ENCODE assay signal across 8 cellular contexts in the genomic region with DNA sequence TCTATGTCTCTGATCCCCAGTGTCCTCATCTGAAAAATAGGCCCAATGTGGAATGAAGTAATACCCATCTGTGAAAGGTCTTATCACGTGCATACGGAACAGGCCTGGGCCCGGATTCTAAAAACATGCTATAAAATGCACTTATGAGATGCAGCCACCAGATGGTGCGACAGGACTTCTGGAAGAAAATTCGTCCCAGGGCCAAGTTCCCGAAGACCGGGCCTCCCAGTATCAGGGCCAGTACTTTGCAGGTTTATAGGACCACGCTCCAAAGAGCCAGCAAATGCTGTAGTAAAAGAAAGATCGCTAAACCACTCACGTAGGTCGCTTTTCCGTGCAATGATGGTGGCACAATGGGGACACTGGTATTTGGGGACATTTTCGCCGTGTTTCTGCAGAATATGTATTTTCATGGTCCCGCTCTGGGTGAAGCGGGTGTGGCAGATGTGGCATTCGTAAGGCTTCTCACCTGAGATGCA. TPM values are rescaled to one million over a fixed set of nuclear protein-coding genes. Genes with fewer than 3 reads are reported as not detected.
DNase-seq lines count a peak whose midpoint lies in the region; ATAC-seq and TF ChIP-seq lines count a peak whose summit lies in the region.

No MANE protein-coding gene starts in this region.

- H3K27me3 ChIP-seq in right cardiac atrium (ENCODE audit: control insufficient read depth, insufficient read depth) (no peaks in the 10 kb centered on the region), sigmoid colon (no peaks in the 10 kb centered on the region)

- peak; percentile 85 to 89 for ATAC-seq in right cardiac atrium
- ATAC-seq in HG02610 (IDR thresholded peaks at IDR 0.05; ENCODE audit: unreplicated experiment), result no peak

- no peak overlapping the region for H3K4me3 ChIP-seq in astrocyte of the cerebellum (ENCODE audit: low read depth, low read length)
- no peak overlapping the region for H3K4me3 ChIP-seq in right cardiac atrium (ENCODE audit: low read length)
- no peak overlapping the region for H3K4me3 ChIP-seq in sigmoid colon

- no peak overlapping the region for H3K27ac ChIP-seq in right cardiac atrium (ENCODE audit: low read length)
- H3K27ac ChIP-seq in sigmoid colon, result no peak overlapping the region

- in situ Hi-C loops in astrocyte of the cerebellum (cut with HindIII; ENCODE audit: low sequenced_read_pairs), result loop anchor here (25.0 kb wide), 1 partner anchor 673 kb away; no protein-coding TSS in a partner anchor

- no peak for TF ChIP-seq POLR2A in sigmoid colon (IDR thresholded peaks at IDR 0.05)

- intact Hi-C loops in right cardiac atrium (cut with DNase I) (loop anchor here (1.0 to 5.0 kb wide), 7 partner anchors 78 to 698 kb away; no protein-coding TSS in a partner anchor), sigmoid colon (cut with DNase I) (loop anchor here (1.0 to 2.0 kb wide), 2 partner anchors 79 to 694 kb away; no protein-coding TSS in a partner anchor)

- peak; percentile 86 for DNase-seq in AG08395 (ENCODE audit: low spot score)
- peak; percentile 49 for DNase-seq in NCI-H748 (lab: John Stamatoyannopoulos, UW; ENCODE audit: unreplicated experiment)
- DNase-seq in astrocyte of the cerebellum (ENCODE audit: low read depth), result peak; percentile 47
- DNase-seq in right cardiac atrium, result peak; percentile 67 to 78 (median 75)
- peak; percentile 90 for DNase-seq in sigmoid colon
- no peak for DNase-seq in NK-92 (lab: John Stamatoyannopoulos, UW; ENCODE audit: unreplicated experiment)

- 32% methylated on average over 17 of the region's 17 CpGs for WGBS in right cardiac atrium
- 35 to 45% methylated on average over 17 of the region's 17 CpGs for WGBS in sigmoid colon, 2 donors

- no peaks in the 10 kb centered on the region for H3K4me1 ChIP-seq in right cardiac atrium (ENCODE audit: control insufficient read depth, insufficient read depth, low read length)
- H3K4me1 ChIP-seq in sigmoid colon, result peaks cover 0 to 9% (median 0%) of the 10 kb centered on the region in 4 donors

- TF ChIP-seq EP300 in sigmoid colon (IDR thresholded peaks at IDR 0.05), result no peak

- no peaks in the 10 kb centered on the region for H3K36me3 ChIP-seq in sigmoid colon

- H3K9me3 ChIP-seq in right cardiac atrium (ENCODE audit: control insufficient read depth, low read length) (no peaks in the 10 kb centered on the region), sigmoid colon (no peaks in the 10 kb centered on the region)

- peak; percentile 59; the same call in 1 of the 2 replicates for TF ChIP-seq CTCF in GM12874 (IDR thresholded peaks at IDR 0.05; ENCODE audit: insufficient read depth, low read depth, low read length)
- TF ChIP-seq CTCF in astrocyte of the cerebellum (IDR thresholded peaks at IDR 0.05; ENCODE audit: low read depth, low read length, missing control alignments), result peak; percentile 79
- peak; percentile 58 to 89 (median 75) for TF ChIP-seq CTCF in sigmoid colon (IDR thresholded peaks at IDR 0.05)

RNA-seq across cellular contexts. Expression of gene CTCFL, which starts 10.6 kb away (rescaled TPM):
- total RNA-seq in right cardiac atrium, result not detected
- not detected for polyA plus RNA-seq in right cardiac atrium
- total RNA-seq in sigmoid colon, result under 1 TPM in 1 of 4 donors, not detected in 3; 0.36 TPM
- polyA plus RNA-seq in sigmoid colon, result not detected

RNA-seq across cellular contexts. Expression of gene PCK1, which starts 46.6 kb away (rescaled TPM):
- 1 to 10 TPM in 1 of 4 donors, under 1 TPM in 3; 0.25 to 4.1 (median 0.61) TPM for total RNA-seq in right cardiac atrium
- polyA plus RNA-seq in right cardiac atrium, result 1.0 TPM
- 1 to 10 TPM in 1 of 4 donors, under 1 TPM in 3; 0.33 to 7.5 (median 0.48) TPM for total RNA-seq in sigmoid colon
- 100 to 1,000 TPM in 1 of 3 donors, 10 to 100 TPM in 2; 40.4 to 334 (median 85.9) TPM for polyA plus RNA-seq in sigmoid colon
